9 cellular contexts compared by ENCODE assay signal in the genomic region with DNA sequence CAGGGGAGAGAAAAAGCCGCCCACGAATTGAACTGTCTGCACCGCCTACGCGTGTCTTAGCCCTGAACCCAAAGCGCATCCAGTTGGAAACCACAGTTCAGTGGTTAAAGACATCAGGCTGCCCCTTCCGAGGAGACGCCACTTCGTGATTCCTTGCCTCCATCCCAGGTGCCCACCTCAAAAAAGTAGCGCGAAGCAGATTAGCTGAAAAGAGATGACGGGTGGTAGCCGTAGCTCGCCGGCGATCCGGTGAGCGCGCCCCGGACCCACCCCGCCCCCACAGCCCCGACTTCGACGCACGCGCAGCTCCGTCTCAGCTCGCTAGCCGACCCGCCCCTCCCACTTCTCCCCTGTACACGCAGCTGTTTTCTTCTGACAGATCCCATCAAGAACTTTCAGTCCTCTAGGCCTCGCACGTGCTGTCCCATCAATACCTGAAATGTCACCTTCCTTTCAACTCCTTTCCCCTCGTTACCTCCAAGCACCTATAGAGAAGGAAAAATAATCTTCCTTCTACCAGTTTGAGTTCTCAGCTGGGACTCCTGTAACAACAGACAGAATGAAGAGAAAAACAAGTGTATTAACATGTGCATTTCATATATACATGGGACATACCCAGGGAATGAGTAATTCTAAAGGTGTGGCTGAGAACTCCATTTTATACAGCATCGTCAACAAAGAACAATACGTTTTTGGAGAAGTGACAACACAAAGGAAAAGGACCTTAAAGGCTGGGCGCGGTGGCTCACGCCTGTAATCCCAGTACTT. TPM values are rescaled to one million over a fixed set of nuclear protein-coding genes. Genes with fewer than 3 reads are reported as not detected.
A peak's percentile ranks its signal among the peaks of the same experiment; 100 is the strongest.
DNase-seq lines count a peak whose midpoint lies in the region; TF ChIP-seq lines count a peak whose summit lies in the region.
"Had no signal": no experiment of that assay in that cellular context is flagged by ENCODE, and none has a peak within 500 bp of the region (broad histone marks: within the 10 kb centered on the region; RNA-seq: fewer than 3 reads in every experiment).

No MANE protein-coding gene starts in this region.

- TF ChIP-seq CTCF in GM20000 (IDR thresholded peaks at IDR 0.05; ENCODE audit: extremely low read depth, missing control alignments) (no peak), OCI-LY1 (IDR thresholded peaks at IDR 0.05; ENCODE audit: low read length) (no peak)

- DNase-seq in CD4-positive, alpha-beta memory T cell: peak; percentile 75 to 86 (median 77)
- DNase-seq in GM20000 (ENCODE audit: low spot score) (peak; percentile 83), HUDEP-2 (lab: John Stamatoyannopoulos, UW; ENCODE audit: unreplicated experiment in 76 of 76) (peak in 74 of 76 experiments; percentile 15 to 88 (median 78)), activated T-cell treated with anti-CD3 and anti-CD28 coated beads for 48 hours (ENCODE audit: low read depth) (peak; percentile 79), erythroblast (lab: John Stamatoyannopoulos, UW) (peak; percentile 91 to 92)
- DNase-seq in stimulated activated CD8-positive, alpha-beta memory T cell treated with anti-CD3 and anti-CD28 coated beads, Interleukin-4, amount 100 ng/mL, for 24 hours (ENCODE audit: low read depth): peak; percentile 75

- H3K4me1 Mint-ChIP-seq in CD4-positive, alpha-beta memory T cell: peaks cover 27 to 53% (median 39%) of the 10 kb centered on the region in 4 donors

- peaks cover 0 to 15% (median 1%) of the 10 kb centered on the region in 8 donors for H3K9me3 Mint-ChIP-seq in CD4-positive, alpha-beta memory T cell

- peaks cover 6% of the 10 kb centered on the region for H3F3A ChIP-seq in OCI-LY1 (ENCODE audit: insufficient read depth, low read length)

- peak overlapping the region; percentile 58 for H3K27ac ChIP-seq in CD4-positive, alpha-beta memory T cell (ENCODE audit: low read depth, low read length)
- peak overlapping the region; percentile 65 for H3K27ac ChIP-seq in OCI-LY1 (ENCODE audit: low read depth, low read length, poor library complexity, severe bottlenecking)
- peak overlapping the region; percentile 80 to 81 for H3K27ac ChIP-seq in mucosa of rectum (ENCODE audit: low read depth in 2 of 2, low read length in 2 of 2)

- intact Hi-C loops in CD4-positive, alpha-beta memory T cell (cut with micrococcal nuclease): loop anchor here (1.0 kb wide), 2 partner anchors 10 to 55 kb away; no protein-coding TSS in a partner anchor

- CTCF ChIA-PET in CD4-positive, alpha-beta memory T cell (lab: Charles Lee; ENCODE audit: partially characterized antibody): interaction anchor here (1.5 to 2.4 kb wide), 2 partner anchors 23 to 55 kb away, joined by 5 to 12 read pairs; a partner anchor contains a TSS

- peak overlapping the region; percentile 76 for H3K4me2 ChIP-seq in OCI-LY1 (ENCODE audit: low read length)

- peak; percentile 13 for TF ChIP-seq POLR2A in erythroblast (IDR thresholded peaks at IDR 0.05; ENCODE audit: low read length)

- H3K9ac ChIP-seq in OCI-LY1 (ENCODE audit: low read length) (peak overlapping the region; percentile 79), mucosa of rectum (ENCODE audit: low read depth in 1 of 2, low read length in 2 of 2) (peak overlapping the region; percentile 84 to 92)

- peaks cover 21% of the 10 kb centered on the region for H3K4me1 ChIP-seq in CD4-positive, alpha-beta memory T cell (ENCODE audit: insufficient read depth, low read length)
- H3K4me1 ChIP-seq in OCI-LY1 (ENCODE audit: insufficient read depth, low read length, severe bottlenecking) (peaks cover 45% of the 10 kb centered on the region), mucosa of rectum (ENCODE audit: control insufficient read depth in 2 of 2, insufficient read depth in 2 of 2, low read length in 2 of 2) (peaks cover 6 to 14% of the 10 kb centered on the region in 2 donors)

- peaks cover 0 to 11% of the 10 kb centered on the region in 2 donors for H3K36me3 Mint-ChIP-seq in CD4-positive, alpha-beta memory T cell

- POLR2A ChIA-PET in CD4-positive, alpha-beta memory T cell (lab: Charles Lee; ENCODE audit: partially characterized antibody): interaction anchor here (0.5 to 5.8 kb wide), 9 partner anchors 10 to 212 kb away, joined by 3 to 76 read pairs (median 6); a partner anchor contains a TSS

- H3K9me3 ChIP-seq in CD4-positive, alpha-beta memory T cell (ENCODE audit: control insufficient read depth in 1 of 2, low read length in 2 of 2): no peaks in the 10 kb centered on the region
- H3K9me3 ChIP-seq in OCI-LY1 (ENCODE audit: low read length): no peaks in the 10 kb centered on the region
- H3K9me3 ChIP-seq in mucosa of rectum (ENCODE audit: control insufficient read depth in 2 of 2, low read length in 2 of 2): no peaks in the 10 kb centered on the region

- H4K20me1 ChIP-seq in OCI-LY1 (ENCODE audit: insufficient read depth, low read length): no peaks in the 10 kb centered on the region

- H3K27me3 Mint-ChIP-seq in CD4-positive, alpha-beta memory T cell: peaks cover 2 to 5% of the 10 kb centered on the region in 2 donors

- H3K4me3 Mint-ChIP-seq in CD4-positive, alpha-beta memory T cell: peak overlapping the region; percentile 93 to 99 (median 96)

- H3K79me2 ChIP-seq in OCI-LY1 (ENCODE audit: insufficient read depth, low read length): no peaks in the 10 kb centered on the region

- peak overlapping the region; percentile 83 to 87 for H3K4me3 ChIP-seq in CD4-positive, alpha-beta memory T cell (ENCODE audit: low read length in 2 of 2)
- H3K4me3 ChIP-seq in OCI-LY1 (ENCODE audit: low read depth, low read length, poor library complexity, severe bottlenecking) (peak overlapping the region; percentile 74), mucosa of rectum (ENCODE audit: low read length in 2 of 2) (peak overlapping the region; percentile 90 to 98)

- peak overlapping the region; percentile 91 to 100 (median 98) for H3K27ac Mint-ChIP-seq in CD4-positive, alpha-beta memory T cell

- H3K36me3 ChIP-seq in CD4-positive, alpha-beta memory T cell (ENCODE audit: insufficient read depth, low read length): no peaks in the 10 kb centered on the region
- H3K36me3 ChIP-seq in OCI-LY1 (ENCODE audit: insufficient read depth, low read length) (no peaks in the 10 kb centered on the region), mucosa of rectum (ENCODE audit: control insufficient read depth in 2 of 2, insufficient read depth in 2 of 2, low read length in 2 of 2) (no peaks in the 10 kb centered on the region)

- H3K27me3 ChIP-seq in CD4-positive, alpha-beta memory T cell (ENCODE audit: insufficient read depth, low read length): no peaks in the 10 kb centered on the region
- H3K27me3 ChIP-seq in OCI-LY1 (ENCODE audit: insufficient read depth, low read length) (no peaks in the 10 kb centered on the region), mucosa of rectum (ENCODE audit: control insufficient read depth in 2 of 2, insufficient read depth in 2 of 2, low read length in 2 of 2) (no peaks in the 10 kb centered on the region)

- no peaks in the 10 kb centered on the region for H3K9me2 ChIP-seq in OCI-LY1 (ENCODE audit: low read depth, low read length)

- H2AFZ ChIP-seq in OCI-LY1 (ENCODE audit: low read length): 0 out of 2 replicates have a peak overlapping the region, but pooled peaks have one; percentile 7

RNA-seq across cellular contexts. Expression of a gene that starts 49.5 kb away (rescaled TPM):
- not detected for total RNA-seq in CD4-positive, alpha-beta memory T cell
- polyA plus RNA-seq in CD4-positive, alpha-beta memory T cell: not detected
- total RNA-seq: dermis microvascular lymphatic vessel endothelial cell had no signal

RNA-seq across cellular contexts. Expression of a gene that starts 54.7 kb away (rescaled TPM):
- 10 to 100 TPM; 55.3 to 55.6 TPM for total RNA-seq in CD4-positive, alpha-beta memory T cell
- polyA plus RNA-seq in CD4-positive, alpha-beta memory T cell: 10 to 100 TPM; 17.4 to 41.5 TPM

RNA-seq across cellular contexts. Expression of a gene that starts 57.5 kb away (rescaled TPM):
- total RNA-seq in CD4-positive, alpha-beta memory T cell: not detected
- not detected for polyA plus RNA-seq in CD4-positive, alpha-beta memory T cell
- total RNA-seq: dermis microvascular lymphatic vessel endothelial cell had no signal

Comparison
In these comparisons a context has a peak if more than half of its experiments do, and no peak if none do; other contexts are left out.
1. Peak in every context shown above with its lines: DNase-seq, H3K4me3 ChIP-seq and H3K27ac ChIP-seq.